27 cellular contexts compared by ENCODE assay signal in the genomic region with DNA sequence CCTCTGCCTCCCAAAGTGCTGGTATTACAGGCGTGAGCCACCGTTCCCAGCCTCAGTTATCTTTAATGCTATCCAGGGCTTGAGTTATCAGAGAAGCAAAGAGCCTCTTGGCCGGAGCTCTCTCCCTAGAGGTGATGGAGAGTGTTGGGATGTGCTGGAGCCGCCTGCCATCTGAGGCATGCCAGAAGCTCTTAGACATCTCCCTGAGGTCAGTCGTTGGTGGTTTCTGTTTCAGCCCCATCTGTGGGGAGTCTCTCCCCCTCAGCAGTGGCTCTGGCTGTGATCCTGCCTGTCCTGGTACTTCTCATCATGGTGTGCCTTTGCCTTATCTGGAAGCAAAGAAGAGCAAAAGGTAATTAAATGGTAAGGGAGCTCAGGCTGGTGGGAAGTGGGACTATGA. TPM values are rescaled to one million over a fixed set of nuclear protein-coding genes. Genes with fewer than 3 reads are reported as not detected.
"Had no signal": no experiment of that assay in that cellular context is flagged by ENCODE, and none has a peak within 500 bp of the region (broad histone marks: within the 10 kb centered on the region; RNA-seq: fewer than 3 reads in every experiment).

No MANE protein-coding gene starts in this region.

- H3K27me3 ChIP-seq: MG63 had no signal

- ATAC-seq: HepG2 had no signal

- H2AFZ ChIP-seq: PC-9 had no signal

- H3K9me3 ChIP-seq: MG63 had no signal

- H3K27ac ChIP-seq: PC-9 had no signal

- H3K36me3 ChIP-seq: MG63 had no signal

- H3K4me3 ChIP-seq: MG63, PC-9 had no signal

- DNase-seq: IMR-90; Karpas-422; KG1; MG63; NCI-H1092; NCI-H1105 treated with DMSO at 0.1 percent for 48 hours; NCI-H1417 treated with DMSO at 0.1 percent for 48 hours; NCI-H146; NCI-H187; NCI-H2029; NCI-H2081 treated with DMSO at 0.1 percent for 48 hours; NCI-H2171; NCI-H226; NCI-H446; NCI-H510A; NCI-H524 treated with DMSO at 0.1 percent for 48 hours; NCI-H69; NCI-H774; NK-92 treated with Interleukin-12 subunit alpha and Interleukin-12 subunit beta, amount 100 ng/mL, for 24 hours; OCI-M1; PC-9; RPMI8226; SHP77; SW 1271 had no signal

- H3K4me2 ChIP-seq: PC-9 had no signal

RNA-seq across cellular contexts. Expression of gene TMEM269, which starts 50.0 kb away (rescaled TPM):
- total RNA-seq: HT1080, IMR-90, SK-MEL-5 had no signal
